In genomic region chr9:129284607-129285291, GRCh38 we compare ENCODE assay signal across 18 cellular contexts.
DNase-seq lines count a peak whose midpoint lies in the region; ATAC-seq and TF ChIP-seq lines count a peak whose summit lies in the region.
"Had no signal": no experiment of that assay in that cellular context is flagged by ENCODE, and none has a peak within 500 bp of the region (broad histone marks: within the 10 kb centered on the region; RNA-seq: fewer than 3 reads in every experiment).

No MANE protein-coding gene starts in this region.

- H4K20me1 ChIP-seq in osteoblast (ENCODE audit: insufficient read depth, low read length) = no peaks in the 10 kb centered on the region

- no peaks in the 10 kb centered on the region for H3K79me2 ChIP-seq in osteoblast (ENCODE audit: insufficient read depth, low read length)
- H3K79me2 ChIP-seq: parathyroid adenoma had no signal

- no peak overlapping the region for H3K4me3 ChIP-seq in osteoblast (ENCODE audit: insufficient read depth, low read length)
- H3K4me3 ChIP-seq: heart right ventricle, uterus had no signal

- H3K36me3 Mint-ChIP-seq in stimulated activated naive B cell treated with anti-CD40 and anti-IgM and Interleukin-4, amounts not matched to agents 10 μg/mL and 1 μg/mL and 100 μg/mL, for 72 hours = no peaks in the 10 kb centered on the region
- H3K36me3 Mint-ChIP-seq: activated naive CD4-positive, alpha-beta T cell treated with anti-CD3 and anti-CD28 coated beads, Interleukin-2, amount 10 ng/mL, durations not matched to agents 7 days and 5 days; CD8-positive, alpha-beta T cell had no signal

- no peaks in the 10 kb centered on the region for H3K4me1 ChIP-seq in osteoblast (ENCODE audit: insufficient read depth, low read length)
- H3K4me1 ChIP-seq: parathyroid adenoma, uterus had no signal

- no peak for ATAC-seq in stimulated activated naive B cell treated with anti-CD40 and anti-IgM and Interleukin-4, amounts not matched to agents 10 μg/mL and 1 μg/mL and 100 μg/mL, for 72 hours (replicated peaks)
- no peak for ATAC-seq in GM21381 (IDR thresholded peaks at IDR 0.05; ENCODE audit: unreplicated experiment)
- ATAC-seq: CD8-positive, alpha-beta T cell; HCT116; heart right ventricle had no signal

- no peaks in the 10 kb centered on the region for H3K36me3 ChIP-seq in osteoblast (ENCODE audit: insufficient read depth, low read length)
- H3K36me3 ChIP-seq: uterus had no signal

- peaks cover 9 to 13% of the 10 kb centered on the region in 2 donors for H3K27me3 Mint-ChIP-seq in stimulated activated naive B cell treated with anti-CD40 and anti-IgM and Interleukin-4, amounts not matched to agents 10 μg/mL and 1 μg/mL and 100 μg/mL, for 72 hours

- H3K4me2 ChIP-seq in osteoblast (ENCODE audit: insufficient read depth, low read length) = no peak overlapping the region

- H3K27ac Mint-ChIP-seq in stimulated activated naive B cell treated with anti-CD40 and anti-IgM and Interleukin-4, amounts not matched to agents 10 μg/mL and 1 μg/mL and 100 μg/mL, for 72 hours = no peak overlapping the region
- H3K27ac Mint-ChIP-seq: activated naive CD4-positive, alpha-beta T cell treated with anti-CD3 and anti-CD28 coated beads, Interleukin-2, amount 10 ng/mL, durations not matched to agents 7 days and 5 days; CD8-positive, alpha-beta T cell had no signal

- H3K4me3 Mint-ChIP-seq in stimulated activated naive B cell treated with anti-CD40 and anti-IgM and Interleukin-4, amounts not matched to agents 10 μg/mL and 1 μg/mL and 100 μg/mL, for 72 hours = no peak overlapping the region
- H3K4me3 Mint-ChIP-seq: activated naive CD4-positive, alpha-beta T cell treated with anti-CD3 and anti-CD28 coated beads, Interleukin-2, amount 10 ng/mL, durations not matched to agents 7 days and 5 days; CD8-positive, alpha-beta T cell had no signal

- H3K9me3 Mint-ChIP-seq in stimulated activated naive B cell treated with anti-CD40 and anti-IgM and Interleukin-4, amounts not matched to agents 10 μg/mL and 1 μg/mL and 100 μg/mL, for 72 hours = no peaks in the 10 kb centered on the region
- H3K9me3 Mint-ChIP-seq: activated naive CD4-positive, alpha-beta T cell treated with anti-CD3 and anti-CD28 coated beads, Interleukin-2, amount 10 ng/mL, durations not matched to agents 7 days and 5 days; CD8-positive, alpha-beta T cell had no signal

- no peak overlapping the region for H3K27ac ChIP-seq in osteoblast (ENCODE audit: low read depth, low read length)
- H3K27ac ChIP-seq: heart right ventricle, parathyroid adenoma, uterus had no signal

- peaks cover 0 to 6% of the 10 kb centered on the region in 2 donors for H3K4me1 Mint-ChIP-seq in stimulated activated naive B cell treated with anti-CD40 and anti-IgM and Interleukin-4, amounts not matched to agents 10 μg/mL and 1 μg/mL and 100 μg/mL, for 72 hours
- H3K4me1 Mint-ChIP-seq: activated naive CD4-positive, alpha-beta T cell treated with anti-CD3 and anti-CD28 coated beads, Interleukin-2, amount 10 ng/mL, durations not matched to agents 7 days and 5 days had no signal

- H2AFZ ChIP-seq in osteoblast (ENCODE audit: low read length) = no peak overlapping the region
- H2AFZ ChIP-seq: parathyroid adenoma had no signal

- DNase-seq in NCI-H2196 (lab: John Stamatoyannopoulos, UW; ENCODE audit: unreplicated experiment) = peak; percentile 25
- DNase-seq in NCI-H2196 treated with DMSO at 0.1 percent for 48 hours (lab: John Stamatoyannopoulos, UW; ENCODE audit: unreplicated experiment) = no peak
- peak; percentile 75 for DNase-seq in DMS79 (lab: John Stamatoyannopoulos, UW)
- DNase-seq in activated CD8-positive, alpha-beta memory T cell treated with anti-CD3 and anti-CD28 coated beads, Interleukin-2, amount 50 U/mL, for 4 hours = peak; percentile 9
- DNase-seq in osteoblast (ENCODE audit: insufficient read length, low spot score, missing footprints) = peak; percentile 55
- DNase-seq in stimulated activated naive B cell treated with anti-CD40 and anti-IgM and Interleukin-4, amounts not matched to agents 10 μg/mL and 1 μg/mL and 100 μg/mL, for 72 hours = no peak
- no peak for DNase-seq in NCI-H187 treated with DMSO at 0.1 percent for 48 hours (lab: John Stamatoyannopoulos, UW)
- DNase-seq: ACHN; activated naive CD4-positive, alpha-beta T cell treated with anti-CD3 and anti-CD28 coated beads, Interleukin-2, amount 10 ng/mL, durations not matched to agents 7 days and 5 days; heart right ventricle; NCI-H1092; NCI-H524; stimulated activated naive CD4-positive, alpha-beta T cell had no signal

- H3K27me3 ChIP-seq in osteoblast (ENCODE audit: insufficient read depth, low read length) = no peaks in the 10 kb centered on the region
- H3K27me3 ChIP-seq: heart right ventricle, uterus had no signal

- no peak for TF ChIP-seq CTCF in osteoblast (IDR thresholded peaks at IDR 0.05; ENCODE audit: extremely low read depth, low read depth, low read length)

- no peaks in the 10 kb centered on the region for H3K9me3 ChIP-seq in osteoblast (ENCODE audit: low read depth, low read length)
- H3K9me3 ChIP-seq: heart right ventricle, uterus had no signal

Comparison
In these comparisons a context has a peak if more than half of its experiments do, and no peak if none do; other contexts are left out.
1. DNase-seq: peak in NCI-H2196 (single experiment), DMS79 (single experiment), activated CD8-positive, alpha-beta memory T cell treated with anti-CD3 and anti-CD28 coated beads, Interleukin-2, amount 50 U/mL, for 4 hours (single experiment) and osteoblast (single experiment); none in NCI-H2196 treated with DMSO at 0.1 percent for 48 hours (single experiment), stimulated activated naive B cell treated with anti-CD40 and anti-IgM and Interleukin-4, amounts not matched to agents 10 μg/mL and 1 μg/mL and 100 μg/mL, for 72 hours (single experiment) and NCI-H187 treated with DMSO at 0.1 percent for 48 hours (single experiment).